ENCODE assay signal across 8 cellular contexts in the genomic region with DNA sequence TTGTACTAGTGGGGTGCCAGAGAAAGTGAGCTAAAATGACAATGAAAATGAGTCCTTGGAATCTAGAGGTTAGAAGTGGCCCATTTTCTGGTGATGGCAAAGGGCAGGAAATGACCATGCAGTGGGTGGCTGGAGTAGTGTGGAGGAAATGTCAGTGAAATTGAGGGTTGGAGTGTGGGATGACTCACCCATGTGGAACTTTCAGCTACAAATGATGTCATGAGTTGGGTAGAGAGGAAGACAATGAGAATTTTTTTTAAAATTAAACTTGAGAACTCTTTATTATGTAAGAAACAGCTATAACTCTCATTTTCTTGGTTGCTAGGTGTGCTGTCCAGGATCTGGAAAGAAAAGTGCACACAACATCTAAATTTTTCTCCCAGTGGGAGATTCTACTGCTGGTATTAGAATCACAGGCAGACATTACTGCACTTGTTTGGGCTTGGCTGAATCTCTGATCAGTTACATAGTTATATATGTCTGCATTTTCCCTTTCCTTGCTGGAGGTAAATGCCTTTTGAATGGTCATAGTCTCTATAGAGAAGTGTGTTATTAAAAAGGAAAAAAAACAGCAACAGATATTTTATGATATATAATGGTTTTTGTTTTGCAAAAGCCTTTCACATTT. TPM values are rescaled to one million over a fixed set of nuclear protein-coding genes. Genes with fewer than 3 reads are reported as not detected.
DNase-seq lines count a peak whose midpoint lies in the region; ATAC-seq and TF ChIP-seq lines count a peak whose summit lies in the region.

No MANE protein-coding gene starts in this region.

- peak; percentile 65 for ATAC-seq in GM18511 (IDR thresholded peaks at IDR 0.05; ENCODE audit: unreplicated experiment)
- peak; percentile 87 for ATAC-seq in SK-N-SH treated with all-trans-retinoic acid at 6 μM for 48 hours
- no peak for ATAC-seq in HG02970 (IDR thresholded peaks at IDR 0.05; ENCODE audit: low FRiP score, unreplicated experiment)

- DNase-seq in A172 (ENCODE audit: low spot score) = peak; percentile 96
- peak; percentile 75 for DNase-seq in foreskin melanocyte
- no peak for DNase-seq in ureter (ENCODE audit: low spot score)
- DNase-seq in midbrain (lab: John Stamatoyannopoulos, UW) = no peak
- no peak for DNase-seq in NCI-H82 (lab: John Stamatoyannopoulos, UW)

TF ChIP-seq in SK-N-SH treated with all-trans-retinoic acid at 6 μM for 48 hours, 23 proteins besides CTCF, POLR2A, EP300 and RAD21:
- TF ChIP-seq ZNF565 (CRISPR knock-in tag; conservative IDR thresholded peaks at IDR 0.05; ENCODE audit: low read depth) (no peak), ZNF70 (CRISPR knock-in tag; IDR thresholded peaks at IDR 0.05) (no peak), TSHZ2 (CRISPR knock-in tag; IDR thresholded peaks at IDR 0.05) (no peak), ZC3H10 (CRISPR knock-in tag; IDR thresholded peaks at IDR 0.05) (no peak), PPARA (CRISPR knock-in tag; IDR thresholded peaks at IDR 0.05; ENCODE audit: borderline replicate concordance) (no peak), BACH2 (CRISPR knock-in tag; IDR thresholded peaks at IDR 0.05; ENCODE audit: borderline replicate concordance) (no peak), ISL1 (CRISPR knock-in tag; IDR thresholded peaks at IDR 0.05) (no peak; the same call in 1 of the 2 replicates), RARB (CRISPR knock-in tag; IDR thresholded peaks at IDR 0.05) (no peak), CSDC2 (CRISPR knock-in tag; IDR thresholded peaks at IDR 0.05) (0 out of 2 replicates have a peak, but pooled peaks have one; percentile 30), ZNF8 (CRISPR knock-in tag; IDR thresholded peaks at IDR 0.05) (no peak), TCF4 (CRISPR knock-in tag; IDR thresholded peaks at IDR 0.05; ENCODE audit: borderline replicate concordance) (no peak), ARNTL (CRISPR knock-in tag; IDR thresholded peaks at IDR 0.05; ENCODE audit: borderline replicate concordance, low read depth) (no peak), PATZ1 (CRISPR knock-in tag; IDR thresholded peaks at IDR 0.05; ENCODE audit: borderline replicate concordance) (no peak), GLIS3 (CRISPR knock-in tag; IDR thresholded peaks at IDR 0.05) (no peak)
- TF ChIP-seq, protein P1, sequence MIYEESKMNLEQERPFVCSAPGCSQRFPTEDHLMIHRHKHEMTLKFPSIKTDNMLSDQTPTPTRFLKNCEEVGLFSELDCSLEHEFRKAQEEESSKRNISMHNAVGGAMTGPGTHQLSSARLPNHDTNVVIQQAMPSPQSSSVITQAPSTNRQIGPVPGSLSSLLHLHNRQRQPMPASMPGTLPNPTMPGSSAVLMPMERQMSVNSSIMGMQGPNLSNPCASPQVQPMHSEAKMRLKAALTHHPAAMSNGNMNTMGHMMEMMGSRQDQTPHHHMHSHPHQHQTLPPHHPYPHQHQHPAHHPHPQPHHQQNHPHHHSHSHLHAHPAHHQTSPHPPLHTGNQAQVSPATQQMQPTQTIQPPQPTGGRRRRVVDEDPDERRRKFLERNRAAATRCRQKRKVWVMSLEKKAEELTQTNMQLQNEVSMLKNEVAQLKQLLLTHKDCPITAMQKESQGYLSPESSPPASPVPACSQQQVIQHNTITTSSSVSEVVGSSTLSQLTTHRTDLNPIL (CRISPR knock-in tag; IDR thresholded peaks at IDR 0.05; ENCODE audit: low read depth) = 0 out of 2 replicates have a peak, but pooled peaks have one; percentile 15

RNA-seq across cellular contexts. Expression of gene GNG12, which starts 56.8 kb away (rescaled TPM):
- 189 and 195 TPM in 2 replicates for total RNA-seq in A172 (2014; rRNA removed; shearing (Covaris generic))
- total RNA-seq in ureter = 68.4 TPM

Comparison
In these comparisons a context has a peak if more than half of its experiments do, and no peak if none do; other contexts are left out.
1. DNase-seq: peak in A172 (single experiment) and foreskin melanocyte (single experiment); none in ureter (single experiment), midbrain (single experiment) and NCI-H82 (single experiment).